ENCODE assay signal across 14 cellular contexts in the genomic region with DNA sequence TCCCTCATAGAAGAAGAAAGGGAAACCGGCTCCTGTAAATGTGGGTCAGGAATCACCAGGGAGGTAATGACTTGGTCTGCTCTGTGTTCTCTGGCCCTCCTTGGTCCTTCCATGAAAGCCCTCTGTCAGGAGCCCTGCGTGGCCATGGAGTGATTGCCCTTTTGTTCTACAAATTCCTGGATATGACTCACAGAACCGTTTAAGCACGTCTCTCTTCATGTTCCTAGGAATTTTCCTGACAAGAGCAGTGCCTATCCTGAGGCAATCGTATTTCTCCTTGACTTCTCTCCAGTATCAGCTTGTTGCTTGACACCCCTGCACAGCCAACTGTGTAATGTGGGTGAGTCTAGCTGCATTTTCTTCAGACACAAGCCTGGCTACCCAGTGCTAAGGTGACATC.
DNase-seq lines count a peak whose midpoint lies in the region; ATAC-seq, FAIRE-seq and TF ChIP-seq lines count a peak whose summit lies in the region.
"Had no signal": no experiment of that assay in that cellular context is flagged by ENCODE, and none has a peak within 500 bp of the region (broad histone marks: within the 10 kb centered on the region; RNA-seq: fewer than 3 reads in every experiment).

No MANE protein-coding gene starts in this region.

- POLR2A ChIA-PET in GM10248 (lab: Yijun Ruan, JAX) = no interaction called here

- ATAC-seq in GM21360 (IDR thresholded peaks at IDR 0.05; ENCODE audit: unreplicated experiment) = no peak

- TF ChIP-seq CTCF in astrocyte (IDR thresholded peaks at IDR 0.05; ENCODE audit: insufficient read depth, low read depth, low read length) = no peak
- no peak for TF ChIP-seq CTCF in keratinocyte (optimal IDR thresholded peaks at IDR 0.05 in 1 of 3, IDR thresholded peaks at IDR 0.05 in 1 of 3, conservative IDR thresholded peaks at IDR 0.05 in 1 of 3; ENCODE audit: extremely low read depth in 1 of 3, insufficient read depth in 2 of 3, low read length in 3 of 3)
- no peak for TF ChIP-seq CTCF in testis (IDR thresholded peaks at IDR 0.05)
- TF ChIP-seq CTCF in GM10248 (IDR thresholded peaks at IDR 0.05; ENCODE audit: control extremely low read depth, extremely low read depth, low read depth, missing control alignments) = no peak

- H3K27ac ChIP-seq in HUES48 (ENCODE audit: low read depth, low read length) (peak overlapping the region; percentile 52), astrocyte (ENCODE audit: low read depth, low read length) (no peak overlapping the region), keratinocyte (ENCODE audit: control insufficient read depth, insufficient read depth, low read length) (peak overlapping the region; percentile 85), testis (no peak overlapping the region)

- intact Hi-C loops in testis (cut with DNase I; ENCODE audit: low total_unique reads) = no loop called here

- H3K9me3 Mint-ChIP-seq in astrocyte (ENCODE audit: unreplicated experiment) = peaks cover 7% of the 10 kb centered on the region

- TF ChIP-seq POLR2A in testis (IDR thresholded peaks at IDR 0.05) = no peak

- H3K9ac ChIP-seq in HUES48 (ENCODE audit: low read depth, low read length) (no peak overlapping the region), astrocyte (ENCODE audit: low read length) (no peak overlapping the region), keratinocyte (ENCODE audit: control insufficient read depth, extremely low read depth, insufficient read depth, low read length) (peak overlapping the region; percentile 48)

- no peaks in the 10 kb centered on the region for H4K20me1 ChIP-seq in astrocyte (ENCODE audit: insufficient read depth, low read length)
- no peaks in the 10 kb centered on the region for H4K20me1 ChIP-seq in keratinocyte (ENCODE audit: control insufficient read depth, extremely low read depth, insufficient read depth, low read length)

- H3K4me3 Mint-ChIP-seq in astrocyte (ENCODE audit: unreplicated experiment) = peak overlapping the region; percentile 36
- H3K4me3 Mint-ChIP-seq: CD4-positive, alpha-beta T cell had no signal

- H3K4me2 ChIP-seq in astrocyte (ENCODE audit: low read length) (peak overlapping the region; percentile 19), keratinocyte (ENCODE audit: control insufficient read depth, extremely low read depth, insufficient read depth, low read depth, low read length) (peak overlapping the region; percentile 71)

- H3K36me3 ChIP-seq in HUES48 (ENCODE audit: control insufficient read depth, insufficient read depth, low read length) (no peaks in the 10 kb centered on the region), astrocyte (ENCODE audit: insufficient read depth, low read length) (no peaks in the 10 kb centered on the region), keratinocyte (ENCODE audit: control insufficient read depth in 2 of 2, extremely low read depth in 1 of 2, insufficient read depth in 2 of 2, low read length in 2 of 2) (no peaks in the 10 kb centered on the region), testis (ENCODE audit: low read depth, missing control alignments) (no peaks in the 10 kb centered on the region)

- H3K4me1 Mint-ChIP-seq in astrocyte (ENCODE audit: low read depth, unreplicated experiment) = peaks cover 31% of the 10 kb centered on the region

- no peaks in the 10 kb centered on the region for H3K9me1 ChIP-seq in keratinocyte (ENCODE audit: control insufficient read depth, extremely low read depth, insufficient read depth, low read length)

- H3K27ac Mint-ChIP-seq in astrocyte (ENCODE audit: unreplicated experiment) = peak overlapping the region; percentile 82
- H3K27ac Mint-ChIP-seq: CD4-positive, alpha-beta T cell had no signal

- H3K9me3 ChIP-seq in HUES48 (ENCODE audit: control insufficient read depth, insufficient read depth, low read length) = no peaks in the 10 kb centered on the region
- no peaks in the 10 kb centered on the region for H3K9me3 ChIP-seq in astrocyte (ENCODE audit: insufficient read depth, low read depth, low read length)
- no peaks in the 10 kb centered on the region for H3K9me3 ChIP-seq in keratinocyte (ENCODE audit: control insufficient read depth, low read depth, low read length)
- H3K9me3 ChIP-seq in testis = no peaks in the 10 kb centered on the region

- DNase-seq in astrocyte (ENCODE audit: low read depth) (peak; percentile 64), keratinocyte (ENCODE audit: low read depth, low spot score) (peak; percentile 70), testis (peak; percentile 20), GM10248 (ENCODE audit: extremely low spot score) (no peak), cerebellum (ENCODE audit: low spot score) (no peak)
- DNase-seq: activated CD4-positive, alpha-beta T cell treated with anti-CD3 and anti-CD28 coated beads, Interleukin-2, amount 50 U/mL, for 4 hours; activated effector memory CD4-positive, alpha-beta T cell treated with anti-CD3 and anti-CD28 coated beads, Interleukin-2, amount 50 U/mL, for 16 hours; CD4-positive, alpha-beta T cell; central memory CD4-positive, alpha-beta T cell; HCEC 1CT; T-helper 2 cell had no signal

- H3K4me1 ChIP-seq in HUES48 (ENCODE audit: control insufficient read depth, insufficient read depth, low read length) = peaks cover 7% of the 10 kb centered on the region; the same call in 1 of the 2 replicates
- no peaks in the 10 kb centered on the region for H3K4me1 ChIP-seq in astrocyte (ENCODE audit: insufficient read depth, low read length)
- H3K4me1 ChIP-seq in keratinocyte (ENCODE audit: control insufficient read depth, extremely low read depth, insufficient read depth, low read length) = peaks cover 49% of the 10 kb centered on the region
- peaks cover 3% of the 10 kb centered on the region for H3K4me1 ChIP-seq in testis

- no peak for FAIRE-seq in astrocyte (lab: Jason Lieb, UNC)
- FAIRE-seq in keratinocyte (lab: Jason Lieb, UNC) = peak; percentile 99
- FAIRE-seq: endothelial cell of umbilical vein had no signal

- 46 to 48% methylated on average over 5 of the region's 5 CpGs for WGBS in testis, 2 donors

- H2AFZ ChIP-seq in astrocyte (ENCODE audit: low read depth, low read length) (no peak overlapping the region), keratinocyte (ENCODE audit: control insufficient read depth, low read length) (peak overlapping the region; percentile 83)

- CTCF ChIA-PET in GM10248 (lab: Yijun Ruan, JAX) = no interaction called here

- H3K4me3 ChIP-seq in HUES48 (ENCODE audit: low read depth, low read length) (no peak overlapping the region), astrocyte (ENCODE audit: insufficient read depth, low read depth, low read length) (no peak overlapping the region), keratinocyte (ENCODE audit: control insufficient read depth in 2 of 3, extremely low read depth in 1 of 3, insufficient read depth in 2 of 3, low read depth in 1 of 3, low read length in 3 of 3) (no peak overlapping the region), testis (no peak overlapping the region)

- H3K79me2 ChIP-seq in astrocyte (ENCODE audit: insufficient read depth, low read length) (no peaks in the 10 kb centered on the region), keratinocyte (ENCODE audit: control insufficient read depth, insufficient read depth, low read length) (no peaks in the 10 kb centered on the region)

- no peaks in the 10 kb centered on the region for H3K27me3 ChIP-seq in HUES48 (ENCODE audit: control insufficient read depth, insufficient read depth, low read length)
- no peaks in the 10 kb centered on the region for H3K27me3 ChIP-seq in astrocyte (ENCODE audit: insufficient read depth, low read length)
- no peaks in the 10 kb centered on the region for H3K27me3 ChIP-seq in keratinocyte (ENCODE audit: control insufficient read depth, extremely low read depth, insufficient read depth, low read length)
- H3K27me3 ChIP-seq in testis = no peaks in the 10 kb centered on the region

- dilution Hi-C loops in keratinocyte (cut with MboI; ENCODE audit: extremely low pct_ligation_motif_present, low sequenced_read_pairs) = loop anchor here (25.0 kb wide), 1 partner anchor 274 kb away; a partner anchor contains a TSS

- peaks cover 2% of the 10 kb centered on the region for H3K27me3 Mint-ChIP-seq in astrocyte (ENCODE audit: low read depth, unreplicated experiment)
- H3K27me3 Mint-ChIP-seq: CD4-positive, alpha-beta T cell had no signal

- peaks cover 3% of the 10 kb centered on the region for H3K36me3 Mint-ChIP-seq in astrocyte (ENCODE audit: low read depth, unreplicated experiment)

Comparison
In these comparisons a context has a peak if more than half of its experiments do, and no peak if none do; other contexts are left out.
1. H3K27ac ChIP-seq: peak in HUES48 (single experiment) and keratinocyte (single experiment); none in astrocyte (single experiment) and testis (0 of 2).
2. DNase-seq: peak in astrocyte (single experiment), keratinocyte (single experiment) and testis (single experiment); none in GM10248 (single experiment) and cerebellum (single experiment).